ENCODE assay signal across 18 cellular contexts in the genomic region with DNA sequence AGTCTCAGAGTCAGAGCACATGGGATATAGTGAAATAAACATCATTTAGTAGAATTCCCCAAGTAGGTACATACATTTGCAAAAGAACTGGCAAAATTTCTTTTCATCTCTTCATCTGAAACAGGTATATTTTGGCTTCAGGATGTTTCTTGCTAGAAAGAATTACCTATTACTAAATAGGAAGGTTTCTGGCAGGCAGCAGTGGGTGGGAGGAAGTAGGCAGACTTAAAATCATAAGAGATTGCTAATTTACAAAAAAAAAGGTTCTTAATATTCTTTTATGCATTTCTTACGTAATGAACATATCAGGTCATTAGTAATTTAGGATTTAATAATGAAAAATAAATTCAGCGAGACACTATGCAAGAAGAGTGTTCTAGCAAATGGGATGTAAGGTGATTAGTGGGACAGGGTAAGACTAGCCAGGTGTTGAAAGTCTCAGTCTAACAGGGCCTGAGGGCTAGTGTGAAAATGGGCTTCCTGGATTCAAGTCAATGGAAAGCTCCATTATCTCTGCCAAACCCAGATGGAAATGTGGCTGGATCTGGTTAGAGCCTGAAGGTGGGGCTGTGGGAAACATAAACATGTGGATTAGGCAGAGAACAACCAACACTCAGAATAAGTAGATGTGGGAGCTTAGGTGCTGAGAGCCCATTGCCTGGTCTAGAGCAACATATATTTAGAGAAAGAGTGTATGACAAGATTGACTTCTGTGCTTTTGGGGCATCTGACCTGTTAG.
"Had no signal": no experiment of that assay in that cellular context is flagged by ENCODE, and none has a peak within 500 bp of the region (broad histone marks: within the 10 kb centered on the region; RNA-seq: fewer than 3 reads in every experiment).

No MANE protein-coding gene starts in this region.

- H3K27me3 ChIP-seq: gastroesophageal sphincter, heart right ventricle, tibial artery, uterus had no signal

- H3K4me3 ChIP-seq: gastroesophageal sphincter, heart right ventricle, left ventricle myocardium inferior, tibial artery, uterus had no signal

- ATAC-seq: activated T-cell treated with anti-CD3 and anti-CD28 coated beads, Interleukin-2, amount 50 U/mL, for 4 hours; gastroesophageal sphincter; heart right ventricle; natural killer cell treated with Interleukin-12 subunit alpha and Interleukin-12 subunit beta and Interleukin-15 and Interleukin-18, amount 100 ng/mL, for 72 hours had no signal

- H3K36me3 ChIP-seq: gastroesophageal sphincter, heart right ventricle, left ventricle myocardium inferior, tibial artery, uterus had no signal

- FAIRE-seq: astrocyte had no signal

- H3K27ac ChIP-seq: gastroesophageal sphincter, heart right ventricle, left ventricle myocardium inferior, tibial artery, uterus had no signal

- H3K4me1 ChIP-seq: gastroesophageal sphincter, tibial artery, uterus had no signal

- DNase-seq: activated CD4-positive, alpha-beta T cell treated with anti-CD3 and anti-CD28 coated beads for 1 hour; activated CD4-positive, alpha-beta T cell treated with anti-CD3 and anti-CD28 coated beads, Interleukin-2, amount 50 U/mL, for 48 hours; activated effector memory CD4-positive, alpha-beta T cell treated with Interleukin-2 at 50 U/mL for 16 hours; activated naive CD4-positive, alpha-beta T cell treated with anti-CD3 and anti-CD28 coated beads, Interleukin-2, amount 50 U/mL, for 16 hours; activated T-cell treated with anti-CD3 and anti-CD28 coated beads, Interleukin-2, amount 50 U/mL, for 4 hours; erythroblast; heart right ventricle; left ventricle myocardium inferior; posterior cingulate gyrus; retina; stimulated activated CD4-positive, alpha-beta T cell treated with anti-CD3 and anti-CD28 coated beads, Interleukin-2, amount 100 ng/mL, for 48 hours; stimulated activated naive CD4-positive, alpha-beta T cell; T1000; tibial artery; uterus had no signal

- H3K9me3 ChIP-seq: gastroesophageal sphincter, heart right ventricle, left ventricle myocardium inferior, tibial artery, uterus had no signal
